ENCODE assay signal across 23 cellular contexts in genomic region chrX:130001893-130002292, GRCh38.
"Had no signal": no experiment of that assay in that cellular context is flagged by ENCODE, and none has a peak within 500 bp of the region (broad histone marks: within the 10 kb centered on the region; RNA-seq: fewer than 3 reads in every experiment).

No MANE protein-coding gene starts in this region.

- H3K9me3 ChIP-seq: esophagus squamous epithelium, gastroesophageal sphincter, SJCRH30, thyroid gland, upper lobe of right lung had no signal

- H3K4me1 ChIP-seq: esophagus squamous epithelium, gastroesophageal sphincter, thyroid gland, upper lobe of right lung had no signal

- H3K27ac ChIP-seq: esophagus squamous epithelium, gastroesophageal sphincter, SJCRH30, thyroid gland, upper lobe of right lung had no signal

- H3K4me3 Mint-ChIP-seq: activated CD4-positive, alpha-beta T cell treated with anti-CD3 and anti-CD28 coated beads, Interleukin-2, amount 10 ng/mL, durations not matched to agents 7 days and 5 days; natural killer cell; stimulated activated naive B cell treated with anti-CD40 and anti-IgM and Interleukin-4, amounts not matched to agents 10 μg/mL and 1 μg/mL and 100 μg/mL, for 72 hours had no signal

- H3K27me3 Mint-ChIP-seq: activated CD4-positive, alpha-beta T cell treated with anti-CD3 and anti-CD28 coated beads, Interleukin-2, amount 10 ng/mL, durations not matched to agents 7 days and 5 days; stimulated activated naive B cell treated with anti-CD40 and anti-IgM and Interleukin-4, amounts not matched to agents 10 μg/mL and 1 μg/mL and 100 μg/mL, for 72 hours had no signal

- DNase-seq: activated CD4-positive, alpha-beta T cell treated with anti-CD3 and anti-CD28 coated beads, Interleukin-2, amount 10 ng/mL, durations not matched to agents 7 days and 5 days; activated naive CD4-positive, alpha-beta T cell; activated T-cell treated with anti-CD3 and anti-CD28 coated beads, Interleukin-2, amount 50 U/mL, for 1 hour; cortex of kidney; esophagus squamous epithelium; head of caudate nucleus; hypothalamus; left ventricle myocardium superior; mammary epithelial cell; midbrain; natural killer cell; nucleus accumbens; SJCRH30; small intestine; stimulated activated CD4-positive, alpha-beta T cell treated with anti-CD3 and anti-CD28 coated beads, Interleukin-2, amount 100 ng/mL, for 24 hours; stimulated activated naive B cell treated with anti-CD40 and anti-IgM and Interleukin-4, amounts not matched to agents 10 μg/mL and 1 μg/mL and 100 μg/mL, for 72 hours; T-helper 1 cell; T-helper 9 cell; thyroid gland; upper lobe of right lung had no signal

- H3K4me3 ChIP-seq: esophagus squamous epithelium, gastroesophageal sphincter, SJCRH30, thyroid gland, upper lobe of right lung had no signal

- H3K36me3 ChIP-seq: thyroid gland, upper lobe of right lung had no signal

- H3K36me3 Mint-ChIP-seq: natural killer cell had no signal

- FAIRE-seq: islet of Langerhans, small intestine had no signal

- H3K27me3 ChIP-seq: esophagus squamous epithelium, gastroesophageal sphincter, SJCRH30, thyroid gland, upper lobe of right lung had no signal

- ATAC-seq: gastroesophageal sphincter; left ventricle myocardium superior; natural killer cell; sciatic nerve; stimulated activated naive B cell treated with anti-CD40 and anti-IgM and Interleukin-4, amounts not matched to agents 10 μg/mL and 1 μg/mL and 100 μg/mL, for 72 hours; upper lobe of right lung had no signal

- H3K27ac Mint-ChIP-seq: activated CD4-positive, alpha-beta T cell treated with anti-CD3 and anti-CD28 coated beads, Interleukin-2, amount 10 ng/mL, durations not matched to agents 7 days and 5 days; stimulated activated naive B cell treated with anti-CD40 and anti-IgM and Interleukin-4, amounts not matched to agents 10 μg/mL and 1 μg/mL and 100 μg/mL, for 72 hours had no signal

- H3K9me3 Mint-ChIP-seq: activated CD4-positive, alpha-beta T cell treated with anti-CD3 and anti-CD28 coated beads, Interleukin-2, amount 10 ng/mL, durations not matched to agents 7 days and 5 days; natural killer cell; stimulated activated naive B cell treated with anti-CD40 and anti-IgM and Interleukin-4, amounts not matched to agents 10 μg/mL and 1 μg/mL and 100 μg/mL, for 72 hours had no signal
